Comparison of ENCODE assay signal across 2 cellular contexts in genomic region chr20:45921618-45922189, GRCh38.
TF ChIP-seq lines count a peak whose summit lies in the region.

No MANE protein-coding gene starts in this region.

TF ChIP-seq in HEK293, 187 proteins besides CTCF, POLR2A, EP300 and RAD21:
- TF ChIP-seq GLIS1 (tag by site-specific recombination; IDR thresholded peaks at IDR 0.05) (peak; percentile 98), EGR2 (tag by site-specific recombination; IDR thresholded peaks at IDR 0.05; ENCODE audit: low read depth) (peak; percentile 82), ZSCAN30 (tag by site-specific recombination; IDR thresholded peaks at IDR 0.05) (no peak), KLF10 (tag by site-specific recombination; IDR thresholded peaks at IDR 0.05) (no peak), KLF16 (tag by site-specific recombination; IDR thresholded peaks at IDR 0.05) (no peak), ZNF488 (tag by site-specific recombination; IDR thresholded peaks at IDR 0.05) (no peak), ZNF280C (tag by site-specific recombination; IDR thresholded peaks at IDR 0.05) (no peak), ZNF544 (tag by site-specific recombination; IDR thresholded peaks at IDR 0.05) (no peak), ZNF529 (tag by site-specific recombination; IDR thresholded peaks at IDR 0.05; ENCODE audit: insufficient replicate concordance) (no peak), ZNF623 (tag by site-specific recombination; IDR thresholded peaks at IDR 0.05) (no peak), ZNF223 (tag by site-specific recombination; IDR thresholded peaks at IDR 0.05) (no peak), ZFHX2 (tag by site-specific recombination; conservative IDR thresholded peaks at IDR 0.05) (peak; percentile 65), ZNF302 (tag by site-specific recombination; IDR thresholded peaks at IDR 0.05; ENCODE audit: low read depth) (no peak), ZNF26 (tag by site-specific recombination; IDR thresholded peaks at IDR 0.05) (no peak), ZBTB6 (tag by site-specific recombination; IDR thresholded peaks at IDR 0.05) (no peak), ZNF610 (tag by site-specific recombination; IDR thresholded peaks at IDR 0.05; ENCODE audit: borderline replicate concordance) (no peak), ZNF677 (tag by site-specific recombination; IDR thresholded peaks at IDR 0.05) (no peak), ZNF366 (tag by site-specific recombination; conservative IDR thresholded peaks at IDR 0.05) (no peak), ZNF660 (tag by site-specific recombination; IDR thresholded peaks at IDR 0.05) (no peak), ZNF664 (tag by site-specific recombination; IDR thresholded peaks at IDR 0.05) (no peak), ZFP3 (tag by site-specific recombination; IDR thresholded peaks at IDR 0.05; ENCODE audit: low read depth) (no peak)

TF ChIP-seq in K562, 482 proteins besides CTCF, POLR2A, EP300 and RAD21:
- TF ChIP-seq ADNP (tag; IDR thresholded peaks at IDR 0.05) (no peak), SMAD4 (CRISPR knock-in tag; conservative IDR thresholded peaks at IDR 0.05) (no peak), RFX1 (IDR thresholded peaks at IDR 0.05) (peak; percentile 36; the same call in 1 of the 2 replicates), ZNF318 (IDR thresholded peaks at IDR 0.05; ENCODE audit: borderline replicate concordance in 1 of 2, low read depth in 1 of 2) (no peak), PKNOX1 (IDR thresholded peaks at IDR 0.05) (0 out of 2 replicates have a peak, but pooled peaks have one; percentile 7)
